ENCODE assay signal across 9 cellular contexts in genomic region chr10:131452926-131453771, GRCh38.
DNase-seq lines count a peak whose midpoint lies in the region; ATAC-seq and TF ChIP-seq lines count a peak whose summit lies in the region.
"Had no signal": no experiment of that assay in that cellular context is flagged by ENCODE, and none has a peak within 500 bp of the region (broad histone marks: within the 10 kb centered on the region; RNA-seq: fewer than 3 reads in every experiment).

No MANE protein-coding gene starts in this region.

- H3K27ac Mint-ChIP-seq in brain = peak overlapping the region in 2 of 5 experiments; percentile 73 to 88

- WGBS in GM23248 (ENCODE audit: low coverage in 1 of 2, low lambda C conversion rate in 2 of 2, missing lambda C conversion rate in 2 of 2), 2 experiments = 70 to 71% methylated on average over 29 to 31 of the region's 38 CpGs

- no peaks in the 10 kb centered on the region for H3K36me3 Mint-ChIP-seq in brain

- no peaks in the 10 kb centered on the region for H3K79me2 ChIP-seq in GM23248 (ENCODE audit: insufficient read depth)

- H2AFZ ChIP-seq in neuron (ENCODE audit: low read depth, low read length) (peak overlapping the region; percentile 52), GM23248 (no peak overlapping the region)

- H3F3A ChIP-seq in GM23248 (ENCODE audit: insufficient read depth) = no peaks in the 10 kb centered on the region

- peak overlapping the region in 3 of 5 experiments; percentile 9 to 81 (median 76) for H3K4me3 Mint-ChIP-seq in brain

- CTCF ChIA-PET in HEK293T (lab: Yijun Ruan, JAX) = interaction anchor here (0.6 to 1.0 kb wide), 3 partner anchors 10 to 44 kb away, joined by 3 to 6 read pairs (median 4); no protein-coding TSS in a partner anchor

- no peaks in the 10 kb centered on the region for H3K9me2 ChIP-seq in GM23248 (ENCODE audit: insufficient read depth)

- in situ Hi-C loops in GM23248 (cut with MboI) = no loop called here

- H3K4me1 ChIP-seq in BLaER1 (peaks cover 91% of the 10 kb centered on the region), neuron (ENCODE audit: insufficient read depth, low read length) (peaks cover 13% of the 10 kb centered on the region), GM23248 (ENCODE audit: insufficient read depth) (no peaks in the 10 kb centered on the region)

- H3K36me3 ChIP-seq in BLaER1 (no peaks in the 10 kb centered on the region), neuron (ENCODE audit: insufficient read depth, low read length) (no peaks in the 10 kb centered on the region), GM23248 (ENCODE audit: low read depth) (no peaks in the 10 kb centered on the region)

- POLR2A ChIA-PET in HEK293T (lab: Yijun Ruan, JAX) = no interaction called here

- peaks cover 0 to 39% (median 6%) of the 10 kb centered on the region in 5 experiments for H3K9me3 Mint-ChIP-seq in brain

- H3K27ac ChIP-seq in BLaER1 (peak overlapping the region; percentile 60), GM23248 (no peak overlapping the region)

- H3K27me3 ChIP-seq in BLaER1 = no peaks in the 10 kb centered on the region
- no peaks in the 10 kb centered on the region for H3K27me3 ChIP-seq in neuron (ENCODE audit: insufficient read depth, low read length)
- no peaks in the 10 kb centered on the region for H3K27me3 ChIP-seq in GM23248 (replicated peaks; ENCODE audit: insufficient read depth)

- no peak for ATAC-seq in HG03097 (IDR thresholded peaks at IDR 0.05; ENCODE audit: low FRiP score, unreplicated experiment)

- no peaks in the 10 kb centered on the region for H3K9me3 ChIP-seq in BLaER1
- H3K9me3 ChIP-seq in neuron (ENCODE audit: low read length) = no peaks in the 10 kb centered on the region
- no peaks in the 10 kb centered on the region for H3K9me3 ChIP-seq in GM23248 (ENCODE audit: low read depth)

- peaks cover 43% of the 10 kb centered on the region for H3K4me1 Mint-ChIP-seq in brain

- H4K20me1 ChIP-seq in BLaER1 (no peaks in the 10 kb centered on the region), GM23248 (ENCODE audit: insufficient read depth) (no peaks in the 10 kb centered on the region)

- H3K9ac ChIP-seq in BLaER1 (peak overlapping the region; percentile 6; the same call in 1 of the 2 replicates), GM23248 (no peak overlapping the region)

- H3K27me3 Mint-ChIP-seq in brain = peaks cover 4% of the 10 kb centered on the region

- H3K4me3 ChIP-seq in BLaER1 (peak overlapping the region; percentile 9; the same call in 1 of the 2 replicates), iPS-11a (ENCODE audit: low read depth, low read length) (peak overlapping the region; percentile 4), neuron (ENCODE audit: low read length) (peak overlapping the region; percentile 36), GM23248 (no peak overlapping the region)

- DNase-seq in NCI-H2196 (lab: John Stamatoyannopoulos, UW; ENCODE audit: unreplicated experiment) (no peak), HEK293T (ENCODE audit: extremely low spot score) (no peak), GM23248 (no peak)
- DNase-seq: NCI-H1105 had no signal

- peak overlapping the region; percentile 74 for H3K4me2 ChIP-seq in BLaER1
- H3K4me2 ChIP-seq in GM23248 (ENCODE audit: unreplicated experiment) = no peak overlapping the region

- no peak for TF ChIP-seq CTCF in brain (conservative IDR thresholded peaks at IDR 0.05)

TF ChIP-seq in HEK293T, 16 proteins besides CTCF, POLR2A, EP300 and RAD21:
- TF ChIP-seq FOXM1 (IDR thresholded peaks at IDR 0.05; ENCODE audit: borderline replicate concordance) = no peak
- no peak for TF ChIP-seq LEF1 (IDR thresholded peaks at IDR 0.05; ENCODE audit: borderline replicate concordance)
- TF ChIP-seq BHLHE40 (IDR thresholded peaks at IDR 0.05; ENCODE audit: borderline replicate concordance) = no peak
- TF ChIP-seq SP1 (IDR thresholded peaks at IDR 0.05) = no peak
- TF ChIP-seq L3MBTL2 (conservative IDR thresholded peaks at IDR 0.05) = no peak
- no peak for TF ChIP-seq FOXK2 (IDR thresholded peaks at IDR 0.05)
- TF ChIP-seq FOXA1 (IDR thresholded peaks at IDR 0.05) = no peak
- TF ChIP-seq HDGF (IDR thresholded peaks at IDR 0.05; ENCODE audit: borderline replicate concordance) = no peak
- no peak for TF ChIP-seq SUZ12 (IDR thresholded peaks at IDR 0.05)
